ENCODE assay signal across 1 cellular context in genomic region chr13:50592412-50593145, GRCh38.
A peak's percentile ranks its signal among the peaks of the same experiment; 100 is the strongest.
TF ChIP-seq lines count a peak whose summit lies in the region.

No MANE protein-coding gene starts in this region.

TF ChIP-seq in HEK293, 187 proteins besides CTCF, POLR2A, EP300 and RAD21 (continued from another document):
- TF ChIP-seq ZNF561 (tag by site-specific recombination; IDR thresholded peaks at IDR 0.05; ENCODE audit: borderline replicate concordance) (no peak), ZEB2 (tag by site-specific recombination; IDR thresholded peaks at IDR 0.05) (0 out of 2 replicates have a peak, but pooled peaks have one; percentile 48), ZNF366 (tag by site-specific recombination; conservative IDR thresholded peaks at IDR 0.05) (peak; percentile 35; the same call in 1 of the 2 replicates), GLI4 (tag by site-specific recombination; IDR thresholded peaks at IDR 0.05) (no peak), ZNF514 (tag by site-specific recombination; IDR thresholded peaks at IDR 0.05) (no peak)
